ENCODE assay signal across 12 cellular contexts in the genomic region with DNA sequence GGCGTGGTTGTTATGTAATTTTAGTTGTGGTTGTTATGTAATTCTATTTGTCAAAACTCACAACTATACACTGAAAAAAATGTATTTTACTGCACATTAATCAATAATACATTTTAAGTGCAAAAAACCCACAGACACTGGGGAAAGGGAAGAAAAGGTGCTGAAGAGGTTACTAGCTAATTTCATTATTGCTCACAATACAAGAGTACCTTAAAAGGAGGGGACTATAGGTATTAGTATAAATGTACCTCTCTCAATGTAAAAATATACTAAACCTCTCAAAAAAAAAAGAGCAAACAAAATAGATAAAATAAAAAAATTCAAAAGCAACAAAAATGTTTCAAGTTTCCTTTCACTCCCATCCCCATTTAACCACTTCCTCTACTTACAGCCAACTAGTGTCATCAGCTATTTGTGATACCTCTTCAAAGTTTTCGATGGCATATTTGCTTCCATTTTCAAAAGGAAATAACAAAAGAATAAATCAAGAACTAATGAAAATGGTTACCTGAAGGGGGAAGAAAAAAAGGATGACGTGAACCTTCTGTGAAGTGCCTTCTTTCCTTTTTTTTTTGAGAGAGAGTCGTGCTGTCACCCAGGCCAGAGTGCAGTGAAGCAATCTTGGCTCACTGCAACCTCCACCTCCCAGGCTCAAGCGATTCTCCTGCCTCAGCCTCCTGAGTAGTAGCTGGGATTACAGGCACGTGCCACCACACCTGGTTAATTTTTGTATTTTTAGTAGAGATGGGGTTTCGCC. TPM values are rescaled to one million over a fixed set of nuclear protein-coding genes. Genes with fewer than 3 reads are reported as not detected.
DNase-seq lines count a peak whose midpoint lies in the region; ATAC-seq and TF ChIP-seq lines count a peak whose summit lies in the region.
"Had no signal": no experiment of that assay in that cellular context is flagged by ENCODE, and none has a peak within 500 bp of the region (broad histone marks: within the 10 kb centered on the region; RNA-seq: fewer than 3 reads in every experiment).

No MANE protein-coding gene starts in this region.

- H3K27ac ChIP-seq in IMR-90 (ENCODE audit: insufficient read depth, low read length), result no peak overlapping the region
- H3K27ac ChIP-seq: neural progenitor cell had no signal

- H3K9me3 ChIP-seq in IMR-90 (ENCODE audit: control insufficient read depth, insufficient read depth, low read length), result no peaks in the 10 kb centered on the region

- TF ChIP-seq POLR2A in IMR-90 (IDR thresholded peaks at IDR 0.05; ENCODE audit: low read depth, low read length), result no peak

- DNase-seq in activated T-cell treated with anti-CD3 and anti-CD28 coated beads, Interleukin-2, amount 50 U/mL, for 72 hours, result no peak
- DNase-seq in activated T-cell treated with anti-CD3 and anti-CD28 coated beads for 4 hours (no peak), IMR-90 (no peak), head of caudate nucleus (no peak), NCI-H510A (lab: John Stamatoyannopoulos, UW) (no peak), chondrocyte (ENCODE audit: low spot score) (no peak)
- no peak for DNase-seq in activated CD4-positive, alpha-beta memory T cell treated with anti-CD3 and anti-CD28 coated beads, Interleukin-2, amount 10 ng/mL, durations not matched to agents 7 days and 5 days
- no peak for DNase-seq in stimulated activated naive B cell treated with anti-CD40 and anti-IgM and Interleukin-4, amounts not matched to agents 10 μg/mL and 1 μg/mL and 100 μg/mL, for 72 hours
- DNase-seq: activated CD8-positive, alpha-beta memory T cell treated with anti-CD3 and anti-CD28 coated beads, Interleukin-2, amount 50 U/mL, for 4 hours; caudate nucleus had no signal

- H3K27me3 Mint-ChIP-seq in activated T-cell treated with anti-CD3 and anti-CD28 coated beads, Interleukin-2, amount 50 U/mL, for 72 hours (ENCODE audit: low read depth), result no peaks in the 10 kb centered on the region
- no peaks in the 10 kb centered on the region for H3K27me3 Mint-ChIP-seq in activated CD4-positive, alpha-beta memory T cell treated with anti-CD3 and anti-CD28 coated beads, Interleukin-2, amount 10 ng/mL, durations not matched to agents 7 days and 5 days
- H3K27me3 Mint-ChIP-seq in stimulated activated naive B cell treated with anti-CD40 and anti-IgM and Interleukin-4, amounts not matched to agents 10 μg/mL and 1 μg/mL and 100 μg/mL, for 72 hours, result no peaks in the 10 kb centered on the region
- no peaks in the 10 kb centered on the region for H3K27me3 Mint-ChIP-seq in chondrocyte (ENCODE audit: low read depth)

- no peak overlapping the region for H2AK5ac ChIP-seq in IMR-90 (ENCODE audit: low read depth, low read length)

- intact Hi-C loops in IMR-90 (cut with micrococcal nuclease) (no loop called here), head of caudate nucleus (cut with DNase I) (no loop called here)

- H3K27ac Mint-ChIP-seq in activated T-cell treated with anti-CD3 and anti-CD28 coated beads, Interleukin-2, amount 50 U/mL, for 72 hours, result peak overlapping the region; percentile 95
- peak overlapping the region; percentile 85 for H3K27ac Mint-ChIP-seq in activated CD4-positive, alpha-beta memory T cell treated with anti-CD3 and anti-CD28 coated beads, Interleukin-2, amount 10 ng/mL, durations not matched to agents 7 days and 5 days
- H3K27ac Mint-ChIP-seq in stimulated activated naive B cell treated with anti-CD40 and anti-IgM and Interleukin-4, amounts not matched to agents 10 μg/mL and 1 μg/mL and 100 μg/mL, for 72 hours, result peak overlapping the region; percentile 71
- no peak overlapping the region for H3K27ac Mint-ChIP-seq in chondrocyte (ENCODE audit: unreplicated experiment)
- H3K27ac Mint-ChIP-seq: neural progenitor cell had no signal

- H3K4me1 Mint-ChIP-seq in activated T-cell treated with anti-CD3 and anti-CD28 coated beads, Interleukin-2, amount 50 U/mL, for 72 hours (ENCODE audit: low read depth), result peaks cover 61% of the 10 kb centered on the region
- peaks cover 45% of the 10 kb centered on the region for H3K4me1 Mint-ChIP-seq in activated CD4-positive, alpha-beta memory T cell treated with anti-CD3 and anti-CD28 coated beads, Interleukin-2, amount 10 ng/mL, durations not matched to agents 7 days and 5 days
- peaks cover 21 to 34% of the 10 kb centered on the region in 2 donors for H3K4me1 Mint-ChIP-seq in stimulated activated naive B cell treated with anti-CD40 and anti-IgM and Interleukin-4, amounts not matched to agents 10 μg/mL and 1 μg/mL and 100 μg/mL, for 72 hours
- H3K4me1 Mint-ChIP-seq in chondrocyte (ENCODE audit: low read depth), result peaks cover 23% of the 10 kb centered on the region
- H3K4me1 Mint-ChIP-seq: neural progenitor cell had no signal

- peaks cover 18% of the 10 kb centered on the region for H4K20me1 ChIP-seq in IMR-90 (ENCODE audit: insufficient read depth, low read length)

- no peak for TF ChIP-seq RAD21 in IMR-90 (IDR thresholded peaks at IDR 0.05; ENCODE audit: low read length)

- no peak overlapping the region for H2AFZ ChIP-seq in IMR-90 (replicated peaks; ENCODE audit: low read length, poor library complexity)
- H2AFZ ChIP-seq: neural progenitor cell had no signal

- no peak overlapping the region for H3K23ac ChIP-seq in IMR-90 (ENCODE audit: low read depth, low read length)

- peaks cover 23 to 43% of the 10 kb centered on the region in 2 experiments for H3K79me1 ChIP-seq in IMR-90 (ENCODE audit: low read depth in 1 of 2, low read length in 2 of 2)

- H2BK15ac ChIP-seq in IMR-90 (ENCODE audit: low read depth, low read length), result no peak overlapping the region

- in situ Hi-C loops in IMR-90 (cut with MboI; ENCODE audit: low sequenced_read_pairs), result no loop called here

- H3K4me1 ChIP-seq in IMR-90 (ENCODE audit: control insufficient read depth, insufficient read depth, low read length), result no peaks in the 10 kb centered on the region
- H3K4me1 ChIP-seq: neural progenitor cell had no signal

- dilution Hi-C loops in IMR-90 (cut with HindIII; ENCODE audit: low sequenced_read_pairs, unreplicated experiment), result no loop called here

- POLR2A ChIA-PET in IMR-90 (lab: Charles Lee; ENCODE audit: unreplicated experiment), result interaction anchor here (0.6 kb wide), 1 partner anchor 251 kb away, joined by 4 read pairs; no protein-coding TSS in a partner anchor
- POLR2A ChIA-PET in activated CD4-positive, alpha-beta memory T cell treated with anti-CD3 and anti-CD28 coated beads, Interleukin-2, amount 10 ng/mL, durations not matched to agents 7 days and 5 days (lab: Charles Lee), result interaction anchor here (0.7 to 4.6 kb wide), 9 partner anchors 12 to 67 kb away, joined by 3 to 25 read pairs (median 4); partner anchors contain the start of genes NOL7 and RANBP9

- no TSS peak for BruUV-seq in IMR-90 (replicated peaks; lab: Mats Ljungman, UMichigan)

- no peak overlapping the region for H2BK20ac ChIP-seq in IMR-90 (ENCODE audit: low read depth, low read length)

- no peak overlapping the region for H2BK5ac ChIP-seq in IMR-90 (ENCODE audit: low read depth, low read length, poor library complexity, severe bottlenecking)

- no CpG with 5 or more reads among the region's 7 CpGs for WGBS in IMR-90 (ENCODE audit: extremely low coverage in 2 of 2, insufficient read length in 1 of 2), 2 experiments

- H3K4ac ChIP-seq in IMR-90 (ENCODE audit: low read depth, low read length), result no peak overlapping the region

- peaks cover 9 to 27% of the 10 kb centered on the region in 2 donors for H3K36me3 Mint-ChIP-seq in activated T-cell treated with anti-CD3 and anti-CD28 coated beads, Interleukin-2, amount 50 U/mL, for 72 hours (ENCODE audit: insufficient read depth in 2 of 2)
- H3K36me3 Mint-ChIP-seq in activated CD4-positive, alpha-beta memory T cell treated with anti-CD3 and anti-CD28 coated beads, Interleukin-2, amount 10 ng/mL, durations not matched to agents 7 days and 5 days (ENCODE audit: low read depth), result peaks cover 43% of the 10 kb centered on the region
- H3K36me3 Mint-ChIP-seq in stimulated activated naive B cell treated with anti-CD40 and anti-IgM and Interleukin-4, amounts not matched to agents 10 μg/mL and 1 μg/mL and 100 μg/mL, for 72 hours, result peaks cover 24 to 52% of the 10 kb centered on the region in 2 donors
- peaks cover 5% of the 10 kb centered on the region for H3K36me3 Mint-ChIP-seq in chondrocyte (ENCODE audit: low read depth)

- no peak overlapping the region for H4K91ac ChIP-seq in IMR-90 (ENCODE audit: insufficient read depth, low read depth, low read length)

- no peak overlapping the region for H3K4me2 ChIP-seq in IMR-90 (ENCODE audit: low read depth, low read length)
- H3K4me2 ChIP-seq: neural progenitor cell had no signal

- peak; percentile 64 to 67 for ATAC-seq in activated T-cell treated with anti-CD3 and anti-CD28 coated beads, Interleukin-2, amount 50 U/mL, for 72 hours (replicated peaks in 1 of 2)
- no peak for ATAC-seq in IMR-90 (ENCODE audit: low read depth)
- ATAC-seq in stimulated activated naive B cell treated with anti-CD40 and anti-IgM and Interleukin-4, amounts not matched to agents 10 μg/mL and 1 μg/mL and 100 μg/mL, for 72 hours (replicated peaks), result peak; percentile 73 to 76
- ATAC-seq: SK-N-SH treated with all-trans-retinoic acid at 6 μM for 48 hours had no signal

- H3K4me3 Mint-ChIP-seq in activated T-cell treated with anti-CD3 and anti-CD28 coated beads, Interleukin-2, amount 50 U/mL, for 72 hours, result peak overlapping the region; percentile 36 to 84
- peak overlapping the region; percentile 51 for H3K4me3 Mint-ChIP-seq in activated CD4-positive, alpha-beta memory T cell treated with anti-CD3 and anti-CD28 coated beads, Interleukin-2, amount 10 ng/mL, durations not matched to agents 7 days and 5 days
- H3K4me3 Mint-ChIP-seq in stimulated activated naive B cell treated with anti-CD40 and anti-IgM and Interleukin-4, amounts not matched to agents 10 μg/mL and 1 μg/mL and 100 μg/mL, for 72 hours, result peak overlapping the region in 1 of 2 donors; percentile 51
- H3K4me3 Mint-ChIP-seq in chondrocyte (ENCODE audit: unreplicated experiment), result no peak overlapping the region
- H3K4me3 Mint-ChIP-seq: neural progenitor cell had no signal

- no peak overlapping the region for H3K14ac ChIP-seq in IMR-90 (replicated peaks; ENCODE audit: low read depth, low read length)

- no peak overlapping the region for H3K18ac ChIP-seq in IMR-90 (ENCODE audit: low read depth, low read length)

- no peak overlapping the region for H2BK120ac ChIP-seq in IMR-90 (ENCODE audit: low read depth, low read length)

- no peak overlapping the region for H3K56ac ChIP-seq in IMR-90 (ENCODE audit: extremely low read depth, insufficient read depth, low read length)

- no peak overlapping the region for H4K5ac ChIP-seq in IMR-90 (ENCODE audit: low read depth, low read length)

- H3K9me1 ChIP-seq in IMR-90 (ENCODE audit: insufficient read depth, low read length), result peaks cover 5% of the 10 kb centered on the region; the same call in 1 of the 2 replicates

- H3K9ac ChIP-seq in IMR-90 (ENCODE audit: low read depth, low read length), result no peak overlapping the region
- H3K9ac ChIP-seq: neural progenitor cell had no signal

- H3K4me3 ChIP-seq in IMR-90 (ENCODE audit: insufficient read depth, low read depth, low read length), result no peak overlapping the region
- H3K4me3 ChIP-seq: neural progenitor cell had no signal

- peaks cover 3% of the 10 kb centered on the region in 2 donors for H3K9me3 Mint-ChIP-seq in activated T-cell treated with anti-CD3 and anti-CD28 coated beads, Interleukin-2, amount 50 U/mL, for 72 hours
- H3K9me3 Mint-ChIP-seq in activated CD4-positive, alpha-beta memory T cell treated with anti-CD3 and anti-CD28 coated beads, Interleukin-2, amount 10 ng/mL, durations not matched to agents 7 days and 5 days, result peaks cover 9% of the 10 kb centered on the region
- H3K9me3 Mint-ChIP-seq in stimulated activated naive B cell treated with anti-CD40 and anti-IgM and Interleukin-4, amounts not matched to agents 10 μg/mL and 1 μg/mL and 100 μg/mL, for 72 hours, result peaks cover 5 to 6% of the 10 kb centered on the region in 2 donors
- peaks cover 13% of the 10 kb centered on the region for H3K9me3 Mint-ChIP-seq in chondrocyte (ENCODE audit: low read depth)

- H2AK9ac ChIP-seq in IMR-90 (replicated peaks; ENCODE audit: low read depth, low read length, poor library complexity), result no peak overlapping the region

- no peak overlapping the region for H4K8ac ChIP-seq in IMR-90 (ENCODE audit: low read depth in 2 of 2, low read length in 2 of 2)

- peaks cover 4% of the 10 kb centered on the region; the same call in 1 of the 2 replicates for H3K36me3 ChIP-seq in IMR-90 (ENCODE audit: control insufficient read depth, insufficient read depth, low read length)

- no peaks in the 10 kb centered on the region for H3K27me3 ChIP-seq in IMR-90 (ENCODE audit: control insufficient read depth, insufficient read depth, low read length)
- H3K27me3 ChIP-seq: neural progenitor cell had no signal

- no peak for TF ChIP-seq CTCF in IMR-90 (conservative IDR thresholded peaks at IDR 0.05; ENCODE audit: low read depth, low read length)
- no peak for TF ChIP-seq CTCF in chondrocyte (IDR thresholded peaks at IDR 0.05)

- CTCF ChIA-PET in IMR-90 (lab: Yijun Ruan, JAX), result interaction anchor here (0.7 kb wide), 1 partner anchor 425 kb away, joined by 10 read pairs; no protein-coding TSS in a partner anchor
- CTCF ChIA-PET in activated CD4-positive, alpha-beta memory T cell treated with anti-CD3 and anti-CD28 coated beads, Interleukin-2, amount 10 ng/mL, durations not matched to agents 7 days and 5 days (lab: Charles Lee), result interaction anchor here (0.7 to 1.9 kb wide), 3 partner anchors 14 to 66 kb away, joined by 3 to 7 read pairs (median 3); partner anchors contain the start of gene NOL7

RNA-seq across cellular contexts. Expression of gene RANBP9, which starts 30.2 kb away (rescaled TPM):
- total RNA-seq in activated T-cell treated with anti-CD3 and anti-CD28 coated beads, Interleukin-2, amount 50 U/mL, for 72 hours, result 10 to 100 TPM; 74.9 to 78.0 TPM
- 17.7 and 23.3 TPM in 2 replicates for total RNA-seq in IMR-90 (2012; rRNA removed)
- polyA plus RNA-seq in IMR-90 (2012; rRNA removed), result 22.1 and 27.8 TPM in 2 replicates
- polyA plus RNA-seq in IMR-90 (2012; cell fraction: cytosol; rRNA removed), result 4.6 and 5.4 TPM in 2 replicates
- polyA plus RNA-seq in IMR-90 (2012; cell fraction: nucleus; rRNA removed; ENCODE audit: low replicate concordance), result 3.0 and 31.7 TPM in 2 replicates
- 10 to 100 TPM; 66.8 to 69.1 TPM for total RNA-seq in activated CD4-positive, alpha-beta memory T cell treated with anti-CD3 and anti-CD28 coated beads, Interleukin-2, amount 10 ng/mL, durations not matched to agents 7 days and 5 days
- total RNA-seq in chondrocyte, result 53.0 to 72.0 TPM (median 71.8 TPM) in 3 replicates
